16 cellular contexts compared by ENCODE assay signal in the genomic region with DNA sequence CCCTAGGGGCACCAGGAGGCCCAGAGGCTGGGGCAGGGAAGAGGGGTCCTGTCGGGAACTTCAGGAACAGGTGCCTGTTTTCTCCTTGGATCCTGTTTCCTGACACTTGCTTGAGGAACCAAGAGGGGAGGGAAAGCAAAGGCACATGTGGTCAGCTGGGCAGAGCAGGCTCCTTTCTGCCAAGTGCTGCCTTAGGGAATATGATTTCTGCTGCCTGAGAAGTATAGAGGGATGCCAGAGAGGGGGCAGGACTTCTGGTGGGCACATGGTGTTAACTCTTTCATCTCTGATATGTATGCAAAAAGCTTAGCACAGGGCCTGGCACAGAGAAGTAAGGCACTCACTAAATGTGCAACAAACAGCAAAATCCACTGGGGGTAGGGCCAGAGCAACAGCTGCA.
"Had no signal": no experiment of that assay in that cellular context is flagged by ENCODE, and none has a peak within 500 bp of the region (broad histone marks: within the 10 kb centered on the region; RNA-seq: fewer than 3 reads in every experiment).

No MANE protein-coding gene starts in this region.

- DNase-seq: central memory CD4-positive, alpha-beta T cell; cortex of kidney; dorsolateral prefrontal cortex; effector CD8-positive, alpha-beta T cell; heart left ventricle; hippocampal formation; mesendoderm; natural killer cell; spleen; stimulated activated CD4-positive, alpha-beta T cell treated with anti-CD3 and anti-CD28 coated beads, Interleukin-15, amount 100 ng/mL, for 24 hours; stimulated activated CD4-positive, alpha-beta T cell treated with anti-CD3 and anti-CD28 coated beads, Interleukin-1b, Interleukin-23, amount 100 ng/mL, for 48 hours; stimulated activated CD4-positive, alpha-beta T cell treated with anti-CD3 and anti-CD28 coated beads, Interleukin-4, amount 100 ng/mL, for 24 hours; stimulated activated naive CD8-positive, alpha-beta T cell treated with anti-CD3 and anti-CD28 coated beads, Interleukin-15, amount 100 ng/mL, for 72 hours had no signal

- H3K27me3 ChIP-seq: thyroid gland had no signal

- H3K9me3 ChIP-seq: heart left ventricle, spleen, thyroid gland had no signal

- H3K27ac ChIP-seq: dorsolateral prefrontal cortex, spleen had no signal

- H3K36me3 ChIP-seq: heart left ventricle, spleen, thyroid gland had no signal

- H3K4me3 ChIP-seq: dorsolateral prefrontal cortex, heart left ventricle, spleen, thyroid gland had no signal

- H3K4me1 ChIP-seq: spleen had no signal

- ATAC-seq: natural killer cell; right cardiac atrium; stimulated activated memory B cell treated with anti-CD40 and anti-IgM and Interleukin-4, amounts not matched to agents 10 μg/mL and 1 μg/mL and 100 μg/mL, for 72 hours; stimulated activated naive CD8-positive, alpha-beta T cell treated with anti-CD3 and anti-CD28 coated beads, Interleukin-15, amount 100 ng/mL, for 72 hours had no signal
